16 cellular contexts compared by ENCODE assay signal in genomic region chr21:46061063-46061462, GRCh38. TPM values are rescaled to one million over a fixed set of nuclear protein-coding genes. Genes with fewer than 3 reads are reported as not detected.
DNase-seq lines count a peak whose midpoint lies in the region; ATAC-seq, FAIRE-seq and TF ChIP-seq lines count a peak whose summit lies in the region.
"Had no signal": no experiment of that assay in that cellular context is flagged by ENCODE, and none has a peak within 500 bp of the region (broad histone marks: within the 10 kb centered on the region; RNA-seq: fewer than 3 reads in every experiment).

No MANE protein-coding gene starts in this region.

- TF ChIP-seq POLR2A in breast epithelium (IDR thresholded peaks at IDR 0.05): no peak
- no peak for TF ChIP-seq POLR2A in esophagus muscularis mucosa (IDR thresholded peaks at IDR 0.05; ENCODE audit: low read depth)
- no peak for TF ChIP-seq POLR2A in prostate gland (IDR thresholded peaks at IDR 0.05)

- DNase-seq in breast epithelium (ENCODE audit: low spot score in 2 of 2): no peak
- no peak for DNase-seq in MCF 10A (ENCODE audit: unreplicated experiment)
- no peak for DNase-seq in esophagus muscularis mucosa (ENCODE audit: extremely low spot score)
- no peak for DNase-seq in prostate gland (ENCODE audit: low spot score)
- DNase-seq in upper lobe of right lung: no peak
- DNase-seq in GM19239 (ENCODE audit: insufficient read length, low spot score): no peak
- no peak for DNase-seq in activated T-cell treated with anti-CD3 and anti-CD28 coated beads for 4 hours
- DNase-seq in retina: no peak
- DNase-seq: activated gamma-delta T cell treated with Interleukin-2 at 50 U/mL for 16 hours, DMS 273 treated with DMSO at 0.1 percent for 48 hours, erythroblast, NCI-H2081 treated with DMSO at 0.1 percent for 48 hours, NCI-H748 treated with DMSO at 0.1 percent for 48 hours, T-helper 9 cell had no signal

- H3K27me3 Mint-ChIP-seq in MCF 10A (ENCODE audit: insufficient read depth, unreplicated experiment): peaks cover 7% of the 10 kb centered on the region

- intact Hi-C loops in breast epithelium (cut with DNase I; ENCODE audit: low total_unique reads): no loop called here
- intact Hi-C loops in MCF 10A (cut with micrococcal nuclease): no loop called here
- intact Hi-C loops in esophagus muscularis mucosa (cut with DNase I): no loop called here
- intact Hi-C loops in prostate gland (cut with DNase I): no loop called here
- intact Hi-C loops in upper lobe of right lung (cut with DNase I): no loop called here

- POLR2A ChIA-PET in MCF 10A (lab: Yijun Ruan, JAX): no interaction called here

- H3K36me3 ChIP-seq in breast epithelium: no peaks in the 10 kb centered on the region
- no peaks in the 10 kb centered on the region for H3K36me3 ChIP-seq in esophagus muscularis mucosa
- H3K36me3 ChIP-seq in prostate gland: no peaks in the 10 kb centered on the region
- no peaks in the 10 kb centered on the region for H3K36me3 ChIP-seq in upper lobe of right lung

- no peaks in the 10 kb centered on the region for H3K4me1 Mint-ChIP-seq in MCF 10A (ENCODE audit: insufficient read depth, unreplicated experiment)

- no peak overlapping the region for H3K4me3 Mint-ChIP-seq in MCF 10A (ENCODE audit: unreplicated experiment)
- H3K4me3 Mint-ChIP-seq: activated CD4-positive, alpha-beta memory T cell treated with anti-CD3 and anti-CD28 coated beads for 36 hours had no signal

- H3K27ac ChIP-seq in breast epithelium (peak overlapping the region; percentile 79 to 95), esophagus muscularis mucosa (replicated peaks in 1 of 4) (peak overlapping the region; percentile 76 to 99 (median 96)), prostate gland (peak overlapping the region; percentile 68 to 78), upper lobe of right lung (peak overlapping the region; percentile 30)

- H3K27ac Mint-ChIP-seq in MCF 10A (ENCODE audit: low read depth, unreplicated experiment): no peak overlapping the region
- H3K27ac Mint-ChIP-seq: activated CD4-positive, alpha-beta memory T cell treated with anti-CD3 and anti-CD28 coated beads for 36 hours had no signal

- peaks cover 23% of the 10 kb centered on the region for H3K9me3 Mint-ChIP-seq in MCF 10A (ENCODE audit: unreplicated experiment)
- H3K9me3 Mint-ChIP-seq: activated CD4-positive, alpha-beta memory T cell treated with anti-CD3 and anti-CD28 coated beads for 36 hours had no signal

- no peaks in the 10 kb centered on the region for H3K36me3 Mint-ChIP-seq in MCF 10A (ENCODE audit: insufficient read depth, unreplicated experiment)
- H3K36me3 Mint-ChIP-seq: activated CD4-positive, alpha-beta memory T cell treated with anti-CD3 and anti-CD28 coated beads for 36 hours had no signal

- FAIRE-seq in GM19239 (lab: Jason Lieb, UNC): no peak

- CTCF ChIA-PET in MCF 10A (lab: Yijun Ruan, JAX): no interaction called here

- H3K4me3 ChIP-seq in breast epithelium (no peak overlapping the region), esophagus muscularis mucosa (no peak overlapping the region), prostate gland (no peak overlapping the region), upper lobe of right lung (no peak overlapping the region)

- peaks cover 0 to 5% of the 10 kb centered on the region in 2 donors for H3K4me1 ChIP-seq in breast epithelium
- H3K4me1 ChIP-seq in esophagus muscularis mucosa: peaks cover 34 to 58% (median 48%) of the 10 kb centered on the region in 4 donors
- H3K4me1 ChIP-seq in prostate gland (replicated peaks): peaks cover 3% of the 10 kb centered on the region
- peaks cover 19% of the 10 kb centered on the region for H3K4me1 ChIP-seq in upper lobe of right lung

- no TSS peak for BruUV-seq in MCF 10A (replicated peaks; lab: Mats Ljungman, UMichigan)

- 87% methylated on average over 6 of the region's 6 CpGs for WGBS in esophagus muscularis mucosa
- 86% methylated on average over 6 of the region's 6 CpGs for WGBS in prostate gland

- no peak for TF ChIP-seq EP300 in esophagus muscularis mucosa (IDR thresholded peaks at IDR 0.05)

- H3K27me3 ChIP-seq in breast epithelium (no peaks in the 10 kb centered on the region), esophagus muscularis mucosa (peaks cover 0 to 5% (median 0%) of the 10 kb centered on the region in 4 donors), prostate gland (replicated peaks; ENCODE audit: insufficient read depth) (no peaks in the 10 kb centered on the region), upper lobe of right lung (peaks cover 11% of the 10 kb centered on the region)

- ATAC-seq in upper lobe of right lung: no peak
- ATAC-seq: HCT116 had no signal

- peaks cover 0 to 4% of the 10 kb centered on the region in 2 donors for H3K9me3 ChIP-seq in breast epithelium
- H3K9me3 ChIP-seq in esophagus muscularis mucosa: peaks cover 0 to 10% (median 3%) of the 10 kb centered on the region in 4 donors
- H3K9me3 ChIP-seq in prostate gland: no peaks in the 10 kb centered on the region
- H3K9me3 ChIP-seq in upper lobe of right lung: no peaks in the 10 kb centered on the region

- TF ChIP-seq CTCF in breast epithelium (IDR thresholded peaks at IDR 0.05) (no peak), MCF 10A (IDR thresholded peaks at IDR 0.05; ENCODE audit: unreplicated experiment) (no peak), esophagus muscularis mucosa (IDR thresholded peaks at IDR 0.05) (no peak), prostate gland (IDR thresholded peaks at IDR 0.05) (no peak), upper lobe of right lung (IDR thresholded peaks at IDR 0.05) (no peak)

RNA-seq across cellular contexts. Expression of gene COL6A2, which starts 36.8 kb away (rescaled TPM):
- total RNA-seq in breast epithelium (1,000 to 10,000 TPM in 1 of 3 donors, 100 to 1,000 TPM in 2; 177 to 1,266 (median 418) TPM), MCF 10A (2022) (0.61 and 1.9 TPM in 2 replicates), esophagus muscularis mucosa (1,000 to 10,000 TPM in 2 of 4 donors, 100 to 1,000 TPM in 2; 942 to 1,525 (median 1,202) TPM), prostate gland (100 to 1,000 TPM; 198 to 474 TPM), upper lobe of right lung (269 TPM)

Comparison
In these comparisons a context has a peak if more than half of its experiments do, and no peak if none do; other contexts are left out.
1. RNA of gene COL6A2, which starts 36.8 kb away (total RNA-seq): 942 to 1,525 TPM in esophagus muscularis mucosa, 198 to 474 TPM in prostate gland, 177 to 1,266 TPM in breast epithelium and 269 TPM in upper lobe of right lung (single experiment); 0.61 to 1.9 TPM in MCF 10A; every median in the first group is over 10 times any median in the second.
2. H3K27ac ChIP-seq: peak in every context shown above with its lines; median percentile 96 in esophagus muscularis mucosa; 87 in breast epithelium; 73 in prostate gland; 30 in upper lobe of right lung.